Comparison of ENCODE assay signal across 14 cellular contexts in genomic region chr3:16059700-16060357, GRCh38.
DNase-seq lines count a peak whose midpoint lies in the region; ATAC-seq, FAIRE-seq and TF ChIP-seq lines count a peak whose summit lies in the region.
"Had no signal": no experiment of that assay in that cellular context is flagged by ENCODE, and none has a peak within 500 bp of the region (broad histone marks: within the 10 kb centered on the region; RNA-seq: fewer than 3 reads in every experiment).

No MANE protein-coding gene starts in this region.

- peak overlapping the region; percentile 85 for H3K27ac ChIP-seq in left ventricle myocardium inferior (replicated peaks)
- peak overlapping the region; percentile 88 for H3K27ac ChIP-seq in psoas muscle
- H3K27ac ChIP-seq: 22Rv1, SK-N-MC had no signal

- H3K27me3 ChIP-seq in left ventricle myocardium inferior (ENCODE audit: low read depth): no peaks in the 10 kb centered on the region
- no peaks in the 10 kb centered on the region for H3K27me3 ChIP-seq in psoas muscle (ENCODE audit: insufficient read depth in 3 of 3, low read length in 2 of 3)
- no peaks in the 10 kb centered on the region for H3K27me3 ChIP-seq in MG63

- TF ChIP-seq CTCF in left ventricle myocardium inferior (IDR thresholded peaks at IDR 0.05; ENCODE audit: borderline replicate concordance) (no peak), psoas muscle (IDR thresholded peaks at IDR 0.05) (no peak)

- no peak for FAIRE-seq in HTR-8/SVneo (lab: Jason Lieb, UNC)

- H3K4me1 ChIP-seq in left ventricle myocardium inferior (peaks cover 49% of the 10 kb centered on the region), psoas muscle (peaks cover 54% of the 10 kb centered on the region)

- H3K36me3 ChIP-seq in left ventricle myocardium inferior (no peaks in the 10 kb centered on the region), psoas muscle (ENCODE audit: insufficient read depth in 1 of 2, low read depth in 1 of 2) (no peaks in the 10 kb centered on the region), MG63 (no peaks in the 10 kb centered on the region)

- H3K9me3 ChIP-seq in left ventricle myocardium inferior (replicated peaks): no peaks in the 10 kb centered on the region
- no peaks in the 10 kb centered on the region for H3K9me3 ChIP-seq in psoas muscle
- no peaks in the 10 kb centered on the region for H3K9me3 ChIP-seq in MG63

- ATAC-seq in Right ventricle myocardium inferior: peak; percentile 6
- ATAC-seq in Right ventricle myocardium superior (ENCODE audit: poor library complexity): no peak
- peak in 2 of 4 donors; percentile 1 to 3 for ATAC-seq in psoas muscle
- no peak for ATAC-seq in HG02571 (IDR thresholded peaks at IDR 0.05; ENCODE audit: unreplicated experiment)

- intact Hi-C loops in Right ventricle myocardium inferior (cut with DNase I) (no loop called here), Right ventricle myocardium superior (cut with DNase I) (no loop called here), left ventricle myocardium inferior (cut with micrococcal nuclease) (no loop called here), psoas muscle (cut with DNase I) (no loop called here)

- DNase-seq in Right ventricle myocardium inferior (ENCODE audit: missing footprints) (no peak), Right ventricle myocardium superior (no peak), left ventricle myocardium inferior (no peak), psoas muscle (no peak), HTR-8/SVneo (ENCODE audit: insufficient read length, low spot score) (no peak), MG63 (no peak), T-helper 9 cell (no peak)
- DNase-seq: activated CD4-positive, alpha-beta T cell treated with anti-CD3 and anti-CD28 coated beads for 1 hour; activated effector memory CD4-positive, alpha-beta T cell treated with Interleukin-2 at 50 U/mL for 16 hours; MV-4-11; NCI-H524 had no signal

- WGBS in psoas muscle, 3 donors: 56 to 63% (median 61%) methylated on average over 3 of the region's 3 CpGs

- H3K4me3 ChIP-seq in left ventricle myocardium inferior (no peak overlapping the region), psoas muscle (peak overlapping the region; percentile 28), MG63 (no peak overlapping the region)
- H3K4me3 ChIP-seq: SK-N-MC had no signal
